Comparison of ENCODE assay signal across 8 cellular contexts in genomic region chr15:37995461-37996347, GRCh38.
A peak's percentile ranks its signal among the peaks of the same experiment; 100 is the strongest.
DNase-seq lines count a peak whose midpoint lies in the region; ATAC-seq, FAIRE-seq and TF ChIP-seq lines count a peak whose summit lies in the region.

No MANE protein-coding gene starts in this region.

- DNase-seq in EH (ENCODE audit: low read depth) (peak; percentile 74), NCI-H1417 (lab: John Stamatoyannopoulos, UW) (peak; percentile 30 to 75 (median 43)), ascending aorta (ENCODE audit: low spot score in 2 of 2) (no peak), right cardiac atrium (peak in 1 of 3 donors; percentile 35), small intestine (peak; percentile 39)

- peak; percentile 51 for ATAC-seq in GM21619 (IDR thresholded peaks at IDR 0.05; ENCODE audit: unreplicated experiment)
- peak; percentile 81 to 85 for ATAC-seq in right cardiac atrium
- no peak for ATAC-seq in GM21786 (IDR thresholded peaks at IDR 0.05; ENCODE audit: unreplicated experiment)
- no peak for ATAC-seq in GM19397 (IDR thresholded peaks at IDR 0.05; ENCODE audit: unreplicated experiment)

- TF ChIP-seq CTCF in ascending aorta (IDR thresholded peaks at IDR 0.05), result peak in 2 of 3 experiments; percentile 64 to 77

- H3K27me3 ChIP-seq in ascending aorta, result no peaks in the 10 kb centered on the region
- H3K27me3 ChIP-seq in right cardiac atrium (ENCODE audit: control insufficient read depth, insufficient read depth), result no peaks in the 10 kb centered on the region
- peaks cover 0 to 2% of the 10 kb centered on the region in 2 donors for H3K27me3 ChIP-seq in small intestine (ENCODE audit: control insufficient read depth in 2 of 2, insufficient read depth in 2 of 2, low read length in 2 of 2)

- WGBS in right cardiac atrium, result 15% methylated on average over 8 of the region's 8 CpGs
- WGBS in small intestine, 3 donors, result 19 to 23% (median 23%) methylated on average over 8 of the region's 8 CpGs

- no peak for FAIRE-seq in small intestine (lab: Jason Lieb, UNC)

- H3K4me3 ChIP-seq in ascending aorta (no peak overlapping the region), right cardiac atrium (ENCODE audit: low read length) (no peak overlapping the region), small intestine (ENCODE audit: low read depth in 1 of 2, low read length in 2 of 2) (no peak overlapping the region)

- no peaks in the 10 kb centered on the region for H3K9me3 ChIP-seq in ascending aorta
- no peaks in the 10 kb centered on the region for H3K9me3 ChIP-seq in right cardiac atrium (ENCODE audit: control insufficient read depth, low read length)
- H3K9me3 ChIP-seq in small intestine (ENCODE audit: control insufficient read depth, low read depth), result no peaks in the 10 kb centered on the region

- H3K4me1 ChIP-seq in ascending aorta (no peaks in the 10 kb centered on the region), right cardiac atrium (ENCODE audit: control insufficient read depth, insufficient read depth, low read length) (peaks cover 1% of the 10 kb centered on the region), small intestine (ENCODE audit: control insufficient read depth in 2 of 2, insufficient read depth in 1 of 2, low read depth in 1 of 2, low read length in 1 of 2) (no peaks in the 10 kb centered on the region)

- H3K27ac ChIP-seq in ascending aorta (no peak overlapping the region), right cardiac atrium (ENCODE audit: low read length) (no peak overlapping the region), small intestine (ENCODE audit: low read depth in 1 of 2, low read length in 1 of 2) (no peak overlapping the region)

- intact Hi-C loops in ascending aorta (cut with DNase I) (loop anchor here (1.0 to 2.0 kb wide), 2 partner anchors 357 to 419 kb away; no protein-coding TSS in a partner anchor), right cardiac atrium (cut with DNase I) (loop anchor here (2.0 to 10.0 kb wide), 6 partner anchors 259 to 689 kb away; partner anchors contain the start of gene SPRED1 (in 1 of the 4))

- H3K36me3 ChIP-seq in ascending aorta (no peaks in the 10 kb centered on the region), small intestine (ENCODE audit: control insufficient read depth in 2 of 2, insufficient read depth in 2 of 2, low read length in 2 of 2) (no peaks in the 10 kb centered on the region)

Comparison
In these comparisons a context has a peak if more than half of its experiments do, and no peak if none do; other contexts are left out.
1. DNase-seq: peak in EH (single experiment), NCI-H1417 (3 of 3) and small intestine (single experiment); none in ascending aorta (0 of 2).
2. ATAC-seq: peak in GM21619 (single experiment) and right cardiac atrium (2 of 2); none in GM21786 (single experiment) and GM19397 (single experiment).